In the genomic region with DNA sequence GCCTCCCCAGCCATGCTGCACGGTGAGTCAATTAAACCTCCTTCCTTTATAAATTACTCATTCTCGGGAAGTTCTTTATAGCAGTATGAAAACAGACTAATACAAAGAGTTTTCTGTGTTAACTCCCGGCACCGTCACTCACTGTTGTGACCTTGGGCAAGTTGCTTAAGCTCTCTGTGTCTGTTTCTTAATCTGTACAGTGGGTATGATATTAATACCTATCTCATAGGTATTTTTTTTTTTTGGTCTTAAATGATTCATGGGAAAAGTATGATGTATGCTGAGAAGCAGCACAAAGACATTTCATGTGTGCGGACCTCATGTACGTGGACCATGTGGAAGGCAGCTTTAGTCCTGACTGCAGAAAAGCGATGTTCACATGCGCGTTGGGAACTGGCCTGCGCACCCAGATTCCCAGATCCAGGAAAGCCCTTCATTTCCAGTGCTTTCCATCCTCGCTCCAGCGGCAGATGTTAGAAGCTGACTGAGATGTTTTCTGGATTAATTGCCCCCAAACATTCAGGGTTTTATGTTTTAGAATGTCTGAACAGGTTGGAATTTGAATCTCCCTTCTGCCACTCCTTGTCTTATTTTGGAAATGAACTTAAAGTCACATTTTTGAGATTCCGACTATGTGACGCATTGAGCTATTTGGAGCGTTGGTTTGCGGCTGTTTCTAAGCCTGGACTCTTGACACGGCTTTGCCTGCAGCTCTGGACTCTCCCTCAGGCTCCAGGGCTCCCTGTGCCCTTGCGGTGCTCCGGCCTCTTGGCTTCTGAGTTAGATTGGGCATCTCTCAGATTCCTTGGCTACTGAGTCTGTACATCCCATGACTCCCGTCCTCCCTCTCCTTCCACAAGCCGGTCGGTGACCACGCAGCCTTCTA, we compare ENCODE assay signal across 8 cellular contexts.
DNase-seq lines count a peak whose midpoint lies in the region; ATAC-seq and TF ChIP-seq lines count a peak whose summit lies in the region.

No MANE protein-coding gene starts in this region.

- H3K27me3 ChIP-seq in psoas muscle (ENCODE audit: insufficient read depth in 3 of 3, low read length in 2 of 3): no peaks in the 10 kb centered on the region

- H3K9me3 ChIP-seq in psoas muscle: no peaks in the 10 kb centered on the region

- H3K27ac ChIP-seq in psoas muscle: peak overlapping the region; percentile 21

- WGBS in psoas muscle, 3 donors: 51 to 58% (median 54%) methylated on average over 23 of the region's 23 CpGs

- TF ChIP-seq CTCF in psoas muscle (IDR thresholded peaks at IDR 0.05): no peak

- peaks cover 12% of the 10 kb centered on the region for H3K4me1 ChIP-seq in psoas muscle

- in situ Hi-C loops in SK-MEL-5 (cut with HindIII; ENCODE audit: low pct_unique_long_range_greater_than_20kb, low sequenced_read_pairs): no loop called here

- no peak overlapping the region for H3K4me3 ChIP-seq in psoas muscle

- H3K36me3 ChIP-seq in psoas muscle (ENCODE audit: insufficient read depth in 1 of 2, low read depth in 1 of 2): no peaks in the 10 kb centered on the region

- peak; percentile 51 to 66 (median 64) for ATAC-seq in psoas muscle
- no peak for ATAC-seq in GM19023 (IDR thresholded peaks at IDR 0.05; ENCODE audit: unreplicated experiment)
- no peak for ATAC-seq in GM18909 (IDR thresholded peaks at IDR 0.05; ENCODE audit: poor library complexity, unreplicated experiment)

- intact Hi-C loops in psoas muscle (cut with DNase I): loop anchor here (5.0 kb wide), 2 partner anchors 47 to 147 kb away; partner anchors contain the start of genes CHPF (in 2 of the 2) and TMEM198 (in 2 of the 2)

- DNase-seq in GM04504 (ENCODE audit: low read depth): peak; percentile 84
- peak; percentile 64 for DNase-seq in SK-MEL-5 (ENCODE audit: low read depth, low spot score)
- DNase-seq in fibroblast of peridontal ligament (ENCODE audit: extremely low read depth): peak; percentile 72
- no peak for DNase-seq in psoas muscle
- no peak for DNase-seq in T-helper 2 cell
- no peak for DNase-seq in GM19240 (ENCODE audit: insufficient read length, low spot score)

Comparison
In these comparisons a context has a peak if more than half of its experiments do, and no peak if none do; other contexts are left out.
1. DNase-seq: peak in GM04504 (single experiment), SK-MEL-5 (single experiment) and fibroblast of peridontal ligament (single experiment); none in psoas muscle (0 of 2), T-helper 2 cell (0 of 5) and GM19240 (single experiment).
2. ATAC-seq: peak in psoas muscle (4 of 4); none in GM19023 (single experiment) and GM18909 (single experiment).